ENCODE assay signal across 8 cellular contexts in genomic region chr1:51272916-51273315, GRCh38. TPM values are rescaled to one million over a fixed set of nuclear protein-coding genes. Genes with fewer than 3 reads are reported as not detected.
"Had no signal": no experiment of that assay in that cellular context is flagged by ENCODE, and none has a peak within 500 bp of the region (broad histone marks: within the 10 kb centered on the region; RNA-seq: fewer than 3 reads in every experiment).

No MANE protein-coding gene starts in this region.

- ATAC-seq: HepG2 had no signal

- DNase-seq: KBM-7, KG1 had no signal

- H3K4me2 ChIP-seq: KMS-11 had no signal

- H3K9ac ChIP-seq: KMS-11 had no signal

- FAIRE-seq: HepG2, HTR-8/SVneo had no signal

- H3K27ac ChIP-seq: HL-60, KMS-11 had no signal

RNA-seq across cellular contexts. Expression of gene TTC39A, which starts 57.4 kb away (rescaled TPM):
- total RNA-seq: HT1080 had no signal
- polyA plus RNA-seq: IgD-negative memory B cell had no signal
